In the genomic region with DNA sequence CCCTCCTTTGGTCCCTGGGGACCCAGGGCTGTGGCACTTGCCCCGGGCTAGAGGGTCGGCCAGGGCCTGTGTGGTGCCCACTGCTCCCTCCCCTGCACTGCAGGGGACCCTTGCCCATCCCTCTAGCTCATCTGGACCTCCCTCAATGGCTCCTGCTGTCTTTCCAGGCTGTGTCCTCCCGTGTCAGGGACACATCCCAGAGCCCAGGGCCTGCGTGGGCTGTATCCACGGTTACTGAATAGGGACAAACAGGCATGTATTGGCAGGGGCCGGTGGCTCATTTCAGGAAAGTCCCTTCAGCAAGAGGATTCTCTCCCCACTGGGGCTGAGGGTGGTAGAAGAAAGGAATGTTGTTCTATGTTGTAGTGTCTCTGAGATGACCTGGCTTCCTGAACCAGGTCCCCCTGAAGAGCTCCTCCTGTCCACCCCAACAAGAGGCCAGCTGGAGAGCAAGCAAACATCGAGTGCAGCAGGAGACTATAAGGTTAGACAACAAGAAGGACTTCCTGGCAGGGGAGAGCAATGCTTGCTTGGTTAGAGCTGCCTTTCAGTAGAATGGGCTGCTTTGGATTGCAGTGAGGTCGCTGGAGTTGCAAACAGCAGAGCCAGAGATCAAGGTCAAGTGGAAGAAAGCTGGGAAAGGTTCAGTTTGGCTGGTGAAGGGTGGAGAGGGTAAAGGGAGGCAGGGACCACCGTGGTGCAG, we compare ENCODE assay signal across 1 cellular context.
TF ChIP-seq lines count a peak whose summit lies in the region.

No MANE protein-coding gene starts in this region.

TF ChIP-seq in K562, 482 proteins besides CTCF, POLR2A, EP300 and RAD21:
- TF ChIP-seq, protein P1, sequence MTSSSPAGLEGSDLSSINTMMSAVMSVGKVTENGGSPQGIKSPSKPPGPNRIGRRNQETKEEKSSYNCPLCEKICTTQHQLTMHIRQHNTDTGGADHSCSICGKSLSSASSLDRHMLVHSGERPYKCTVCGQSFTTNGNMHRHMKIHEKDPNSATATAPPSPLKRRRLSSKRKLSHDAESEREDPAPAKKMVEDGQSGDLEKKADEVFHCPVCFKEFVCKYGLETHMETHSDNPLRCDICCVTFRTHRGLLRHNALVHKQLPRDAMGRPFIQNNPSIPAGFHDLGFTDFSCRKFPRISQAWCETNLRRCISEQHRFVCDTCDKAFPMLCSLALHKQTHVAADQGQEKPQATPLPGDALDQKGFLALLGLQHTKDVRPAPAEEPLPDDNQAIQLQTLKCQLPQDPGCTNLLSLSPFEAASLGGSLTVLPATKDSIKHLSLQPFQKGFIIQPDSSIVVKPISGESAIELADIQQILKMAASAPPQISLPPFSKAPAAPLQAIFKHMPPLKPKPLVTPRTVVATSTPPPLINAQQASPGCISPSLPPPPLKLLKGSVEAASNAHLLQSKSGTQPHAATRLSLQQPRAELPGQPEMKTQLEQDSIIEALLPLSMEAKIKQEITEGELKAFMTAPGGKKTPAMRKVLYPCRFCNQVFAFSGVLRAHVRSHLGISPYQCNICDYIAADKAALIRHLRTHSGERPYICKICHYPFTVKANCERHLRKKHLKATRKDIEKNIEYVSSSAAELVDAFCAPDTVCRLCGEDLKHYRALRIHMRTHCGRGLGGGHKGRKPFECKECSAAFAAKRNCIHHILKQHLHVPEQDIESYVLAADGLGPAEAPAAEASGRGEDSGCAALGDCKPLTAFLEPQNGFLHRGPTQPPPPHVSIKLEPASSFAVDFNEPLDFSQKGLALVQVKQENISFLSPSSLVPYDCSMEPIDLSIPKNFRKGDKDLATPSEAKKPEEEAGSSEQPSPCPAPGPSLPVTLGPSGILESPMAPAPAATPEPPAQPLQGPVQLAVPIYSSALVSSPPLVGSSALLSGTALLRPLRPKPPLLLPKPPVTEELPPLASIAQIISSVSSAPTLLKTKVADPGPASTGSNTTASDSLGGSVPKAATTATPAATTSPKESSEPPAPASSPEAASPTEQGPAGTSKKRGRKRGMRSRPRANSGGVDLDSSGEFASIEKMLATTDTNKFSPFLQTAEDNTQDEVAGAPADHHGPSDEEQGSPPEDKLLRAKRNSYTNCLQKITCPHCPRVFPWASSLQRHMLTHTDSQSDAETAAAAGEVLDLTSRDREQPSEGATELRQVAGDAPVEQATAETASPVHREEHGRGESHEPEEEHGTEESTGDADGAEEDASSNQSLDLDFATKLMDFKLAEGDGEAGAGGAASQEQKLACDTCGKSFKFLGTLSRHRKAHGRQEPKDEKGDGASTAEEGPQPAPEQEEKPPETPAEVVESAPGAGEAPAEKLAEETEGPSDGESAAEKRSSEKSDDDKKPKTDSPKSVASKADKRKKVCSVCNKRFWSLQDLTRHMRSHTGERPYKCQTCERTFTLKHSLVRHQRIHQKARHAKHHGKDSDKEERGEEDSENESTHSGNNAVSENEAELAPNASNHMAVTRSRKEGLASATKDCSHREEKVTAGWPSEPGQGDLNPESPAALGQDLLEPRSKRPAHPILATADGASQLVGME (CRISPR knock-in tag; IDR thresholded peaks at IDR 0.05): no peak
- TF ChIP-seq BCOR (IDR thresholded peaks at IDR 0.05): peak; percentile 96
- TF ChIP-seq PTBP1 (IDR thresholded peaks at IDR 0.05; ENCODE audit: low read depth, low read length): 0 out of 2 replicates have a peak, but pooled peaks have one; percentile 55
- TF ChIP-seq SIX5 (IDR thresholded peaks at IDR 0.05; ENCODE audit: borderline replicate concordance in 1 of 2, insufficient read depth in 1 of 2, low read depth in 1 of 2, low read length in 2 of 2): no peak
- TF ChIP-seq PHF8 (IDR thresholded peaks at IDR 0.05; ENCODE audit: borderline replicate concordance, low read length): no peak
- peak; percentile 74 to 87 for TF ChIP-seq KDM1A (IDR thresholded peaks at IDR 0.05)
- no peak for TF ChIP-seq CHD2 (IDR thresholded peaks at IDR 0.05; ENCODE audit: low read depth, low read length)
- TF ChIP-seq, protein P2, sequence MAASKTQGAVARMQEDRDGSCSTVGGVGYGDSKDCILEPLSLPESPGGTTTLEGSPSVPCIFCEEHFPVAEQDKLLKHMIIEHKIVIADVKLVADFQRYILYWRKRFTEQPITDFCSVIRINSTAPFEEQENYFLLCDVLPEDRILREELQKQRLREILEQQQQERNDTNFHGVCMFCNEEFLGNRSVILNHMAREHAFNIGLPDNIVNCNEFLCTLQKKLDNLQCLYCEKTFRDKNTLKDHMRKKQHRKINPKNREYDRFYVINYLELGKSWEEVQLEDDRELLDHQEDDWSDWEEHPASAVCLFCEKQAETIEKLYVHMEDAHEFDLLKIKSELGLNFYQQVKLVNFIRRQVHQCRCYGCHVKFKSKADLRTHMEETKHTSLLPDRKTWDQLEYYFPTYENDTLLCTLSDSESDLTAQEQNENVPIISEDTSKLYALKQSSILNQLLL (CRISPR knock-in tag; IDR thresholded peaks at IDR 0.05; ENCODE audit: borderline replicate concordance): no peak
- 0 out of 2 replicates have a peak, but pooled peaks have one; percentile 17 for TF ChIP-seq HDAC2 (IDR thresholded peaks at IDR 0.05)
- no peak for TF ChIP-seq ZFPM2 (CRISPR knock-in tag; IDR thresholded peaks at IDR 0.05)
- TF ChIP-seq ZNF253 (CRISPR knock-in tag; conservative IDR thresholded peaks at IDR 0.05): no peak
- 0 out of 4 replicates have a peak, but pooled peaks of 1 of the 2 experiments have one; percentile 9 for TF ChIP-seq RCOR1 (IDR thresholded peaks at IDR 0.05; ENCODE audit: borderline replicate concordance in 1 of 2, low read depth in 2 of 2, low read length in 2 of 2)
- peak; percentile 84 for TF ChIP-seq RBM25 (IDR thresholded peaks at IDR 0.05; ENCODE audit: low read depth, low read length, severe bottlenecking)
- 0 out of 2 replicates have a peak, but pooled peaks have one; percentile 26 for TF ChIP-seq ZC3H4 (CRISPR knock-in tag; IDR thresholded peaks at IDR 0.05; ENCODE audit: borderline replicate concordance)
- 0 out of 2 replicates have a peak, but pooled peaks have one; percentile 19 for TF ChIP-seq SMARCA5 (IDR thresholded peaks at IDR 0.05)
- TF ChIP-seq IFI16 (CRISPR knock-in tag; IDR thresholded peaks at IDR 0.05): no peak
